In the genomic region with DNA sequence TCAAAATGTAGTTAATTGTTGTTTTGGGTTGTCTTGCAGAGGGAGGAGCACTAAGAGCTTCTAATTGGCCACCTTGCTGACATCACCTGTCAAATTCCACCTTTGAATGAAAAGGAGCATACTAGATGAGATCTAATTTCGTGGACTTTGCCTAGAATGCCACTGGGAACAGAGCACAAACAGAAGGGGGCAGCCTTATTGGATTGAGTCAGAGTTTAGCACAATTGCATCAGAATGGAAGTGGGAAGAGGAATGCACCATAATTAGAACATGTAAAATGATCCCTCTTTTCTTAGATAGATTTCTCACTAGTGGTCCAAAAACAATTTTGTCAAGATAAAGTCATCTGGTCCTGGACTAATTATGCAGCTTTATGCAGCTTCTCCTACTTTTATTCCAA, we compare ENCODE assay signal across 19 cellular contexts.
DNase-seq lines count a peak whose midpoint lies in the region; FAIRE-seq and TF ChIP-seq lines count a peak whose summit lies in the region.
"Had no signal": no experiment of that assay in that cellular context is flagged by ENCODE, and none has a peak within 500 bp of the region (broad histone marks: within the 10 kb centered on the region; RNA-seq: fewer than 3 reads in every experiment).

No MANE protein-coding gene starts in this region.

- H2BK5ac ChIP-seq in H1 (ENCODE audit: low read depth, low read length), result no peak overlapping the region
- H2BK5ac ChIP-seq in mesenchymal stem cell (ENCODE audit: low read depth, low read length, poor library complexity, severe bottlenecking), result no peak overlapping the region

- no peaks in the 10 kb centered on the region for H3K4me1 Mint-ChIP-seq in activated CD4-positive, alpha-beta memory T cell treated with anti-CD3 and anti-CD28 coated beads, Interleukin-2, amount 10 ng/mL, durations not matched to agents 7 days and 5 days

- H3K23me2 ChIP-seq in H1 (ENCODE audit: low read depth, low read length), result no peaks in the 10 kb centered on the region

- H3K27me3 ChIP-seq in H1 (replicated peaks in 1 of 4; ENCODE audit: control insufficient read depth in 3 of 4, extremely low read depth in 1 of 4, insufficient read depth in 3 of 4, low read length in 3 of 4) (no peaks in the 10 kb centered on the region), mesenchymal stem cell (ENCODE audit: control insufficient read depth in 1 of 2, insufficient read depth in 1 of 2, low read length in 2 of 2) (no peaks in the 10 kb centered on the region)
- H3K27me3 ChIP-seq: BLaER1, MG63, pancreas, tibial nerve had no signal

- H3K79me1 ChIP-seq in H1 (ENCODE audit: low read depth, low read length) (no peaks in the 10 kb centered on the region), mesenchymal stem cell (replicated peaks; ENCODE audit: low read length, poor library complexity, severe bottlenecking) (no peaks in the 10 kb centered on the region)

- no peak overlapping the region for H3K27ac Mint-ChIP-seq in activated CD4-positive, alpha-beta memory T cell treated with anti-CD3 and anti-CD28 coated beads, Interleukin-2, amount 10 ng/mL, durations not matched to agents 7 days and 5 days
- H3K27ac Mint-ChIP-seq: T-helper 2 cell treated with Interferon-gamma antibody and Interleukin-4, amounts not matched to agents 5 μg/mL and 100 μg/mL, for 36 hours had no signal

- no peak overlapping the region for H2BK120ac ChIP-seq in H1 (replicated peaks; ENCODE audit: low read depth, low read length)
- no peak overlapping the region for H2BK120ac ChIP-seq in mesenchymal stem cell (ENCODE audit: low read depth, low read length)

- DNase-seq in GM03348 (ENCODE audit: low spot score), result peak; percentile 10
- no peak for DNase-seq in H1 (ENCODE audit: low read depth in 1 of 2, low spot score in 2 of 2)
- DNase-seq in mesenchymal stem cell, result peak; percentile 18
- no peak for DNase-seq in NCI-H510A treated with DMSO at 0.1 percent for 48 hours (lab: John Stamatoyannopoulos, UW)
- DNase-seq in activated CD4-positive, alpha-beta memory T cell treated with anti-CD3 and anti-CD28 coated beads, Interleukin-2, amount 10 ng/mL, durations not matched to agents 7 days and 5 days, result no peak
- DNase-seq in RPMI8226, result no peak
- DNase-seq in HK-2 (ENCODE audit: unreplicated experiment), result no peak
- DNase-seq: activated CD4-positive, alpha-beta T cell treated with anti-CD3 and anti-CD28 coated beads for 1 hour; dermis blood vessel endothelial cell; DMS 273 treated with DMSO at 0.1 percent for 48 hours; MG63; NCI-H2081; pancreas; SHP77 treated with DMSO at 0.1 percent for 48 hours; small intestine had no signal

- H3K23ac ChIP-seq in H1 (ENCODE audit: insufficient read length), result no peak overlapping the region
- H3K23ac ChIP-seq in mesenchymal stem cell (ENCODE audit: low read length in 2 of 2), result no peak overlapping the region

- H2AFZ ChIP-seq in H1 (ENCODE audit: low read length) (peak overlapping the region; percentile 48; the same call in 1 of the 2 replicates), mesenchymal stem cell (ENCODE audit: low read depth, low read length) (no peak overlapping the region)

- H3K4me2 ChIP-seq in H1 (ENCODE audit: insufficient read depth in 1 of 2, low read depth in 2 of 2, low read length in 2 of 2), result no peak overlapping the region
- H3K4me2 ChIP-seq in mesenchymal stem cell (ENCODE audit: low read length, poor library complexity, severe bottlenecking), result no peak overlapping the region
- H3K4me2 ChIP-seq: BLaER1 had no signal

- 79% methylated on average over 1 of the region's 1 CpG; no CpG with 5 or more reads in 1 of the 2 experiments for WGBS in H1 (ENCODE audit: extremely low coverage in 1 of 2, insufficient coverage in 1 of 2, insufficient read length in 1 of 2, insufficient replicate concordance in 2 of 2, low coverage in 1 of 2, low lambda C conversion rate in 2 of 2, missing lambda C conversion rate in 1 of 2), 2 experiments
- 100% methylated on average over 1 of the region's 1 CpG for WGBS in mesenchymal stem cell

- no peak overlapping the region for H4K5ac ChIP-seq in H1 (ENCODE audit: insufficient read length, low read depth, low read length)

- no peak overlapping the region for H3K4me3 ChIP-seq in H1 (ENCODE audit: extremely low read depth in 1 of 4, insufficient read depth in 2 of 4, low read depth in 3 of 4, low read length in 4 of 4)
- no peak overlapping the region for H3K4me3 ChIP-seq in mesenchymal stem cell (ENCODE audit: insufficient read depth in 1 of 2, low read depth in 1 of 2, low read length in 2 of 2)
- H3K4me3 ChIP-seq: BLaER1, MG63, pancreas, tibial nerve had no signal

- POLR2A ChIA-PET in H1 (lab: Charles Lee; ENCODE audit: partially characterized antibody), result no interaction called here
- POLR2A ChIA-PET in activated CD4-positive, alpha-beta memory T cell treated with anti-CD3 and anti-CD28 coated beads, Interleukin-2, amount 10 ng/mL, durations not matched to agents 7 days and 5 days (lab: Charles Lee), result no interaction called here

- H2BK15ac ChIP-seq in H1 (ENCODE audit: low read length) (no peak overlapping the region), mesenchymal stem cell (ENCODE audit: low read depth, poor library complexity, severe bottlenecking) (no peak overlapping the region)

- H3K14ac ChIP-seq in H1 (ENCODE audit: insufficient read length) (no peak overlapping the region), mesenchymal stem cell (ENCODE audit: low read length in 2 of 2) (no peak overlapping the region)

- H2AK5ac ChIP-seq in H1 (ENCODE audit: low read depth, low read length), result no peak overlapping the region
- H2AK5ac ChIP-seq in mesenchymal stem cell (ENCODE audit: low read length, severe bottlenecking), result no peak overlapping the region

- H2BK12ac ChIP-seq in H1 (ENCODE audit: low read depth, low read length) (no peak overlapping the region), mesenchymal stem cell (ENCODE audit: low read length in 2 of 2) (no peak overlapping the region)

- H3K36me3 ChIP-seq in H1 (ENCODE audit: control insufficient read depth in 2 of 4, insufficient read depth in 4 of 4, low read length in 3 of 4) (no peaks in the 10 kb centered on the region), mesenchymal stem cell (ENCODE audit: control insufficient read depth in 1 of 2, insufficient read depth in 2 of 2, low read depth in 1 of 2, low read length in 2 of 2) (no peaks in the 10 kb centered on the region)
- H3K36me3 ChIP-seq: BLaER1, MG63, pancreas, tibial nerve had no signal

- no peak overlapping the region for H3K56ac ChIP-seq in H1 (replicated peaks; ENCODE audit: insufficient read length, low read depth, low read length)

- no peaks in the 10 kb centered on the region for H3K79me2 ChIP-seq in H1 (ENCODE audit: control insufficient read depth in 1 of 2, insufficient read depth in 2 of 2, low read length in 2 of 2)

- H3K4me1 ChIP-seq in H1 (replicated peaks in 1 of 4; ENCODE audit: control insufficient read depth in 3 of 4, insufficient read depth in 4 of 4, low read length in 3 of 4), result no peaks in the 10 kb centered on the region; a peak in 2 of 7 replicates
- H3K4me1 ChIP-seq in mesenchymal stem cell (ENCODE audit: control insufficient read depth, insufficient read depth, low read depth, low read length), result no peaks in the 10 kb centered on the region
- H3K4me1 ChIP-seq: BLaER1, pancreas, tibial nerve had no signal

- TF ChIP-seq RAD21 in Ishikawa (IDR thresholded peaks at IDR 0.05; ENCODE audit: low read depth) (peak; percentile 11; the same call in 1 of the 2 replicates), H1 (IDR thresholded peaks at IDR 0.05 in 1 of 2, conservative IDR thresholded peaks at IDR 0.05 in 1 of 2; ENCODE audit: low read depth in 2 of 2, low read length in 2 of 2) (0 out of 4 replicates have a peak, but pooled peaks of 1 of the 2 experiments have one; percentile 2)

- no peak overlapping the region for H2BK20ac ChIP-seq in H1 (ENCODE audit: low read length)

- H3K9me3 Mint-ChIP-seq in activated CD4-positive, alpha-beta memory T cell treated with anti-CD3 and anti-CD28 coated beads, Interleukin-2, amount 10 ng/mL, durations not matched to agents 7 days and 5 days, result peaks cover 25% of the 10 kb centered on the region

- H3K4ac ChIP-seq in H1 (replicated peaks; ENCODE audit: insufficient read length, low read depth, low read length), result no peak overlapping the region
- H3K4ac ChIP-seq in mesenchymal stem cell (ENCODE audit: low read depth in 1 of 2, low read length in 2 of 2), result no peak overlapping the region

- TF ChIP-seq EP300 in Ishikawa (IDR thresholded peaks at IDR 0.05; ENCODE audit: borderline replicate concordance) (no peak), H1 (IDR thresholded peaks at IDR 0.05; ENCODE audit: borderline replicate concordance in 1 of 2, low read depth in 2 of 2, low read length in 2 of 2) (no peak)

- no peaks in the 10 kb centered on the region for H4K20me1 ChIP-seq in H1 (replicated peaks in 1 of 2; ENCODE audit: control insufficient read depth in 1 of 2, insufficient read depth in 2 of 2, low read length in 2 of 2)
- H4K20me1 ChIP-seq: BLaER1 had no signal

- H3K36me3 Mint-ChIP-seq in activated CD4-positive, alpha-beta memory T cell treated with anti-CD3 and anti-CD28 coated beads, Interleukin-2, amount 10 ng/mL, durations not matched to agents 7 days and 5 days (ENCODE audit: low read depth), result no peaks in the 10 kb centered on the region

- no peaks in the 10 kb centered on the region for H3K27me3 Mint-ChIP-seq in activated CD4-positive, alpha-beta memory T cell treated with anti-CD3 and anti-CD28 coated beads, Interleukin-2, amount 10 ng/mL, durations not matched to agents 7 days and 5 days

- CTCF ChIA-PET in H1 (lab: Charles Lee; ENCODE audit: partially characterized antibody), result interaction anchor here (0.6 to 2.8 kb wide), 5 partner anchors 13 to 558 kb away, joined by 3 to 13 read pairs (median 3); no protein-coding TSS in a partner anchor
- CTCF ChIA-PET in activated CD4-positive, alpha-beta memory T cell treated with anti-CD3 and anti-CD28 coated beads, Interleukin-2, amount 10 ng/mL, durations not matched to agents 7 days and 5 days (lab: Charles Lee), result no interaction called here

- H3K27ac ChIP-seq in H1 (ENCODE audit: low read depth, low read length) (no peak overlapping the region), mesenchymal stem cell (ENCODE audit: low read length, poor library complexity, severe bottlenecking) (no peak overlapping the region)
- H3K27ac ChIP-seq: BLaER1, pancreas, tibial nerve had no signal

- H3K18ac ChIP-seq in H1 (ENCODE audit: extremely low read depth, low read length), result no peak overlapping the region; the same call in 1 of the 2 replicates
- H3K18ac ChIP-seq in mesenchymal stem cell (ENCODE audit: low read depth in 1 of 2, low read length in 2 of 2), result no peak overlapping the region

- no peak overlapping the region for H4K91ac ChIP-seq in H1 (replicated peaks; ENCODE audit: insufficient read length, low read length)
- no peak overlapping the region for H4K91ac ChIP-seq in mesenchymal stem cell (ENCODE audit: low read length)

- TF ChIP-seq CTCF in H1 (IDR thresholded peaks at IDR 0.05; ENCODE audit: control extremely low read depth in 1 of 3, insufficient read depth in 1 of 3, low read depth in 1 of 3, low read length in 3 of 3), result peak in 1 of 3 experiments; percentile 16; a peak in 1 of 4 replicates

- no peak overlapping the region for H4K8ac ChIP-seq in H1 (ENCODE audit: extremely low read depth, insufficient read depth, low read length)
- no peak overlapping the region for H4K8ac ChIP-seq in mesenchymal stem cell (ENCODE audit: low read length)

- TF ChIP-seq POLR2A in H1 (IDR thresholded peaks at IDR 0.05; ENCODE audit: control extremely low read depth in 1 of 2, low read depth in 2 of 2, low read length in 2 of 2), result no peak

- H3K9me3 ChIP-seq in H1 (ENCODE audit: insufficient read depth in 2 of 2, low read depth in 1 of 2, low read length in 1 of 2), result no peaks in the 10 kb centered on the region; a peak in 1 of 4 replicates
- H3K9me3 ChIP-seq in mesenchymal stem cell (ENCODE audit: control insufficient read depth, low read length), result peaks cover 5% of the 10 kb centered on the region
- H3K9me3 ChIP-seq: BLaER1, pancreas, tibial nerve had no signal

- H3K4me3 Mint-ChIP-seq in activated CD4-positive, alpha-beta memory T cell treated with anti-CD3 and anti-CD28 coated beads, Interleukin-2, amount 10 ng/mL, durations not matched to agents 7 days and 5 days, result no peak overlapping the region
- H3K4me3 Mint-ChIP-seq: T-helper 2 cell treated with Interferon-gamma antibody and Interleukin-4, amounts not matched to agents 5 μg/mL and 100 μg/mL, for 36 hours had no signal

- no peak overlapping the region for H3K9ac ChIP-seq in H1 (replicated peaks in 1 of 4; ENCODE audit: extremely low read depth in 1 of 4, low read depth in 3 of 4, low read length in 3 of 4)
- H3K9ac ChIP-seq in mesenchymal stem cell (ENCODE audit: low read length), result no peak overlapping the region
- H3K9ac ChIP-seq: BLaER1 had no signal

- no peak for FAIRE-seq in H1 (lab: Jason Lieb, UNC)
- FAIRE-seq: pancreas, small intestine had no signal

Comparison
In these comparisons a context has a peak if more than half of its experiments do, and no peak if none do; other contexts are left out.
1. DNase-seq: peak in GM03348 (single experiment) and mesenchymal stem cell (single experiment); none in H1 (0 of 2), NCI-H510A treated with DMSO at 0.1 percent for 48 hours (single experiment), activated CD4-positive, alpha-beta memory T cell treated with anti-CD3 and anti-CD28 coated beads, Interleukin-2, amount 10 ng/mL, durations not matched to agents 7 days and 5 days (single experiment), RPMI8226 (single experiment) and HK-2 (single experiment).